16 cellular contexts compared by ENCODE assay signal in the genomic region with DNA sequence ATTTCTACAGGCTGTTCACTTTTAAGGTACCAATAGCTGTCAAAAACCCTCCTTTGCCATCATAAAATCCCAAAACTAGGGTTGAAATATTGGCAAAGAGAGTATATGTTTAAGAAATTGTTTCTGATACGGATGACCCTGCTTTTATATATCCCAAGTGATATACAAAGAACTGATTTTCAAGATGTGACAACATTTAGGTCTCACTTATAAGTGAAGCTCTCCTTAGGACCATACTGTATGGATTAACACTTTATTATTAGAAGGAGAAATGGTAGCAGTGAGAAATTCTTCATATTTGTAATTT. TPM values are rescaled to one million over a fixed set of nuclear protein-coding genes. Genes with fewer than 3 reads are reported as not detected.
A peak's percentile ranks its signal among the peaks of the same experiment; 100 is the strongest.
DNase-seq lines count a peak whose midpoint lies in the region; ATAC-seq and TF ChIP-seq lines count a peak whose summit lies in the region.
"Had no signal": no experiment of that assay in that cellular context is flagged by ENCODE, and none has a peak within 500 bp of the region (broad histone marks: within the 10 kb centered on the region; RNA-seq: fewer than 3 reads in every experiment).

No MANE protein-coding gene starts in this region.

- H3K27me3 ChIP-seq in KMS-11 (ENCODE audit: insufficient read depth, low read depth): no peaks in the 10 kb centered on the region
- H3K27me3 ChIP-seq: BLaER1 had no signal

- no peak for ATAC-seq in activated CD8-positive, alpha-beta T cell treated with anti-CD3 and anti-CD28 coated beads for 36 hours
- ATAC-seq in activated CD8-positive, alpha-beta T cell treated with anti-CD3 and anti-CD28 coated beads, Interleukin-2, amount 10 ng/mL, durations not matched to agents 7 days and 5 days: no peak
- no peak for ATAC-seq in stimulated activated memory B cell treated with anti-CD40 and anti-IgM and Interleukin-4, amounts not matched to agents 10 μg/mL and 1 μg/mL and 100 μg/mL, for 72 hours

- no peaks in the 10 kb centered on the region for H3K79me2 ChIP-seq in KMS-11 (ENCODE audit: insufficient read depth, low read depth)

- no peaks in the 10 kb centered on the region for H3K36me3 ChIP-seq in KMS-11 (ENCODE audit: insufficient read depth)
- H3K36me3 ChIP-seq: BLaER1 had no signal

- H3K4me1 Mint-ChIP-seq in activated CD8-positive, alpha-beta T cell treated with anti-CD3 and anti-CD28 coated beads for 36 hours (ENCODE audit: low read depth): no peaks in the 10 kb centered on the region
- H3K4me1 Mint-ChIP-seq in activated CD8-positive, alpha-beta T cell treated with anti-CD3 and anti-CD28 coated beads, Interleukin-2, amount 10 ng/mL, durations not matched to agents 7 days and 5 days (ENCODE audit: low read depth): no peaks in the 10 kb centered on the region
- no peaks in the 10 kb centered on the region for H3K4me1 Mint-ChIP-seq in stimulated activated memory B cell treated with anti-CD40 and anti-IgM and Interleukin-4, amounts not matched to agents 10 μg/mL and 1 μg/mL and 100 μg/mL, for 72 hours
- H3K4me1 Mint-ChIP-seq: CD4-positive, CD25-positive, alpha-beta regulatory T cell; H9 had no signal

- no peak for DNase-seq in activated CD8-positive, alpha-beta T cell treated with anti-CD3 and anti-CD28 coated beads for 36 hours
- DNase-seq in activated CD8-positive, alpha-beta T cell treated with anti-CD3 and anti-CD28 coated beads, Interleukin-2, amount 10 ng/mL, durations not matched to agents 7 days and 5 days: no peak
- DNase-seq in retina: no peak
- no peak for DNase-seq in NCI-H2081 treated with DMSO at 0.1 percent for 48 hours (lab: John Stamatoyannopoulos, UW)
- DNase-seq: 8988T, DMS79, GOT3, H9, IMR-90 had no signal

- H3K9ac ChIP-seq in KMS-11: no peak overlapping the region
- H3K9ac ChIP-seq: BLaER1 had no signal

- H3K4me2 ChIP-seq in KMS-11: no peak overlapping the region
- H3K4me2 ChIP-seq: BLaER1 had no signal

- no peaks in the 10 kb centered on the region for H4K20me1 ChIP-seq in KMS-11 (ENCODE audit: insufficient read depth)
- H4K20me1 ChIP-seq: BLaER1 had no signal

- H3K27ac Mint-ChIP-seq in activated CD8-positive, alpha-beta T cell treated with anti-CD3 and anti-CD28 coated beads for 36 hours: no peak overlapping the region
- no peak overlapping the region for H3K27ac Mint-ChIP-seq in activated CD8-positive, alpha-beta T cell treated with anti-CD3 and anti-CD28 coated beads, Interleukin-2, amount 10 ng/mL, durations not matched to agents 7 days and 5 days
- H3K27ac Mint-ChIP-seq in stimulated activated memory B cell treated with anti-CD40 and anti-IgM and Interleukin-4, amounts not matched to agents 10 μg/mL and 1 μg/mL and 100 μg/mL, for 72 hours: no peak overlapping the region
- H3K27ac Mint-ChIP-seq: CD4-positive, CD25-positive, alpha-beta regulatory T cell; H9 had no signal

- no peaks in the 10 kb centered on the region for H3K36me3 Mint-ChIP-seq in activated CD8-positive, alpha-beta T cell treated with anti-CD3 and anti-CD28 coated beads for 36 hours (ENCODE audit: low read depth)
- no peaks in the 10 kb centered on the region for H3K36me3 Mint-ChIP-seq in activated CD8-positive, alpha-beta T cell treated with anti-CD3 and anti-CD28 coated beads, Interleukin-2, amount 10 ng/mL, durations not matched to agents 7 days and 5 days (ENCODE audit: low read depth)
- no peaks in the 10 kb centered on the region for H3K36me3 Mint-ChIP-seq in stimulated activated memory B cell treated with anti-CD40 and anti-IgM and Interleukin-4, amounts not matched to agents 10 μg/mL and 1 μg/mL and 100 μg/mL, for 72 hours
- H3K36me3 Mint-ChIP-seq: CD4-positive, CD25-positive, alpha-beta regulatory T cell had no signal

- H2AFZ ChIP-seq in KMS-11 (ENCODE audit: low read depth): no peak overlapping the region

- no peak overlapping the region for H3K4me3 ChIP-seq in KMS-11 (IDR thresholded peaks at IDR 0.05; ENCODE audit: insufficient read depth, low read depth, low read length)
- H3K4me3 ChIP-seq: BLaER1, GM12878 had no signal

- POLR2A ChIA-PET in activated CD8-positive, alpha-beta T cell treated with anti-CD3 and anti-CD28 coated beads for 36 hours (lab: Charles Lee): interaction anchor here (3.4 kb wide), 1 partner anchor 11 kb away, joined by 22 read pairs; a partner anchor contains a TSS
- POLR2A ChIA-PET in activated CD8-positive, alpha-beta T cell treated with anti-CD3 and anti-CD28 coated beads, Interleukin-2, amount 10 ng/mL, durations not matched to agents 7 days and 5 days (lab: Charles Lee): interaction anchor here (1.1 kb wide), 1 partner anchor 11 kb away, joined by 4 read pairs; a partner anchor contains a TSS

- H3K27me3 Mint-ChIP-seq in activated CD8-positive, alpha-beta T cell treated with anti-CD3 and anti-CD28 coated beads for 36 hours: no peaks in the 10 kb centered on the region
- H3K27me3 Mint-ChIP-seq in activated CD8-positive, alpha-beta T cell treated with anti-CD3 and anti-CD28 coated beads, Interleukin-2, amount 10 ng/mL, durations not matched to agents 7 days and 5 days (ENCODE audit: low read depth): no peaks in the 10 kb centered on the region
- H3K27me3 Mint-ChIP-seq in stimulated activated memory B cell treated with anti-CD40 and anti-IgM and Interleukin-4, amounts not matched to agents 10 μg/mL and 1 μg/mL and 100 μg/mL, for 72 hours: no peaks in the 10 kb centered on the region

- no peak overlapping the region for H3K27ac ChIP-seq in KMS-11
- H3K27ac ChIP-seq in VCaP: no peak overlapping the region
- H3K27ac ChIP-seq: BLaER1 had no signal

- no peaks in the 10 kb centered on the region for H3K9me3 Mint-ChIP-seq in activated CD8-positive, alpha-beta T cell treated with anti-CD3 and anti-CD28 coated beads for 36 hours
- H3K9me3 Mint-ChIP-seq in activated CD8-positive, alpha-beta T cell treated with anti-CD3 and anti-CD28 coated beads, Interleukin-2, amount 10 ng/mL, durations not matched to agents 7 days and 5 days (ENCODE audit: insufficient read depth): no peaks in the 10 kb centered on the region
- no peaks in the 10 kb centered on the region for H3K9me3 Mint-ChIP-seq in stimulated activated memory B cell treated with anti-CD40 and anti-IgM and Interleukin-4, amounts not matched to agents 10 μg/mL and 1 μg/mL and 100 μg/mL, for 72 hours
- H3K9me3 Mint-ChIP-seq: CD4-positive, CD25-positive, alpha-beta regulatory T cell; H9 had no signal

- CTCF ChIA-PET in activated CD8-positive, alpha-beta T cell treated with anti-CD3 and anti-CD28 coated beads for 36 hours (lab: Charles Lee): interaction anchor here (0.6 to 5.4 kb wide), 6 partner anchors 11 to 133 kb away, joined by 3 to 63 read pairs (median 4); a partner anchor contains a TSS
- CTCF ChIA-PET in activated CD8-positive, alpha-beta T cell treated with anti-CD3 and anti-CD28 coated beads, Interleukin-2, amount 10 ng/mL, durations not matched to agents 7 days and 5 days (lab: Charles Lee): interaction anchor here (0.7 to 6.5 kb wide), 9 partner anchors 10 to 262 kb away, joined by 3 to 83 read pairs (median 3); a partner anchor contains a TSS

- H3K4me1 ChIP-seq in KMS-11 (ENCODE audit: low read depth, poor library complexity, severe bottlenecking): no peaks in the 10 kb centered on the region
- H3K4me1 ChIP-seq: BLaER1 had no signal

- intact Hi-C loops in activated CD8-positive, alpha-beta T cell treated with anti-CD3 and anti-CD28 coated beads for 36 hours (cut with micrococcal nuclease): loop anchor here (1.0 kb wide), 1 partner anchor 133 kb away; no protein-coding TSS in a partner anchor

- TF ChIP-seq CTCF in activated CD8-positive, alpha-beta T cell treated with anti-CD3 and anti-CD28 coated beads for 36 hours (IDR thresholded peaks at IDR 0.05): peak; percentile 15
- TF ChIP-seq CTCF in KMS-11 (conservative IDR thresholded peaks at IDR 0.05; ENCODE audit: low read depth, low read length) (0 out of 2 replicates have a peak, but pooled peaks have one; percentile 8), VCaP (conservative IDR thresholded peaks at IDR 0.05) (peak; percentile 49)

- H3K4me3 Mint-ChIP-seq in activated CD8-positive, alpha-beta T cell treated with anti-CD3 and anti-CD28 coated beads for 36 hours: no peak overlapping the region
- H3K4me3 Mint-ChIP-seq in activated CD8-positive, alpha-beta T cell treated with anti-CD3 and anti-CD28 coated beads, Interleukin-2, amount 10 ng/mL, durations not matched to agents 7 days and 5 days: no peak overlapping the region
- H3K4me3 Mint-ChIP-seq in stimulated activated memory B cell treated with anti-CD40 and anti-IgM and Interleukin-4, amounts not matched to agents 10 μg/mL and 1 μg/mL and 100 μg/mL, for 72 hours: no peak overlapping the region
- H3K4me3 Mint-ChIP-seq: CD4-positive, CD25-positive, alpha-beta regulatory T cell; H9 had no signal

RNA-seq across cellular contexts. Expression of a gene that starts 11.0 kb away (rescaled TPM):
- total RNA-seq in activated CD8-positive, alpha-beta T cell treated with anti-CD3 and anti-CD28 coated beads for 36 hours: 1 to 10 TPM; 1.4 to 1.6 TPM
- total RNA-seq in activated CD8-positive, alpha-beta T cell treated with anti-CD3 and anti-CD28 coated beads, Interleukin-2, amount 10 ng/mL, durations not matched to agents 7 days and 5 days: under 1 TPM; 0.74 to 0.81 TPM
- total RNA-seq: GM12878 had no signal

RNA-seq across cellular contexts. Expression of a gene that starts 33.2 kb away (rescaled TPM):
- not detected for total RNA-seq in activated CD8-positive, alpha-beta T cell treated with anti-CD3 and anti-CD28 coated beads for 36 hours
- total RNA-seq in activated CD8-positive, alpha-beta T cell treated with anti-CD3 and anti-CD28 coated beads, Interleukin-2, amount 10 ng/mL, durations not matched to agents 7 days and 5 days: not detected
- total RNA-seq: CD4-positive, CD25-positive, alpha-beta regulatory T cell; G401; GM12878; H9; IMR-90 had no signal
